Comparison of ENCODE assay signal across 20 cellular contexts in genomic region chr16:53741546-53741945, GRCh38. TPM values are rescaled to one million over a fixed set of nuclear protein-coding genes. Genes with fewer than 3 reads are reported as not detected.
DNase-seq lines count a peak whose midpoint lies in the region; ATAC-seq, FAIRE-seq and TF ChIP-seq lines count a peak whose summit lies in the region.
"Had no signal": no experiment of that assay in that cellular context is flagged by ENCODE, and none has a peak within 500 bp of the region (broad histone marks: within the 10 kb centered on the region; RNA-seq: fewer than 3 reads in every experiment).

No MANE protein-coding gene starts in this region.

- no peak for TF ChIP-seq RAD21 in HepG2 (CRISPR knock-in tag; IDR thresholded peaks at IDR 0.05)

- peaks cover 22% of the 10 kb centered on the region for H3K79me2 ChIP-seq in HepG2 (ENCODE audit: insufficient read depth, low read length)
- peaks cover 20% of the 10 kb centered on the region for H3K79me2 ChIP-seq in PC-3 (ENCODE audit: low read length)
- H3K79me2 ChIP-seq in neural progenitor cell (ENCODE audit: low read depth) = peaks cover 58% of the 10 kb centered on the region

- no peak overlapping the region for H3K9ac ChIP-seq in HepG2 (ENCODE audit: insufficient read depth, low read depth, low read length)
- H3K9ac ChIP-seq in PC-3 (ENCODE audit: low read length) = no peak overlapping the region
- H3K9ac ChIP-seq in neural progenitor cell = no peak overlapping the region
- H3K9ac ChIP-seq: GM23248 had no signal

- no peaks in the 10 kb centered on the region for H3K36me3 Mint-ChIP-seq in neural progenitor cell
- H3K36me3 Mint-ChIP-seq in mesothelial cell of epicardium = no peaks in the 10 kb centered on the region
- H3K36me3 Mint-ChIP-seq: CD4-positive, alpha-beta memory T cell had no signal

- H3F3A ChIP-seq in PC-3 (ENCODE audit: low read length, unreplicated experiment) (no peaks in the 10 kb centered on the region), neural progenitor cell (ENCODE audit: low read depth) (no peaks in the 10 kb centered on the region)

- H3K9me3 ChIP-seq in HepG2 (ENCODE audit: low read length) (no peaks in the 10 kb centered on the region), right lobe of liver (no peaks in the 10 kb centered on the region), PC-3 (ENCODE audit: low read length) (no peaks in the 10 kb centered on the region), neural progenitor cell (ENCODE audit: low read depth) (no peaks in the 10 kb centered on the region)
- H3K9me3 ChIP-seq: BE2C had no signal

- H3K27ac Mint-ChIP-seq in neural progenitor cell = peak overlapping the region; percentile 29
- no peak overlapping the region for H3K27ac Mint-ChIP-seq in mesothelial cell of epicardium

- DNase-seq in HepG2 (ENCODE audit: low spot score) (no peak), right lobe of liver (no peak), PC-3 (peak; percentile 3), bronchial epithelial cell (ENCODE audit: low read depth) (peak; percentile 84), neural progenitor cell (ENCODE audit: low spot score) (no peak), midbrain (lab: John Stamatoyannopoulos, UW) (no peak), mesothelial cell of epicardium (ENCODE audit: low spot score in 2 of 2, unreplicated experiment in 2 of 2) (no peak)
- DNase-seq: BE2C; CD4-positive, alpha-beta memory T cell; COR-L47; DND-41; GDM1; GM23248; H7 had no signal

- H3K4me1 ChIP-seq in HepG2 (ENCODE audit: insufficient read depth, low read length) = peaks cover 48% of the 10 kb centered on the region
- peaks cover 0 to 7% (median 0%) of the 10 kb centered on the region in 4 donors for H3K4me1 ChIP-seq in right lobe of liver
- peaks cover 26% of the 10 kb centered on the region for H3K4me1 ChIP-seq in PC-3 (ENCODE audit: insufficient read depth, low read length)
- H3K4me1 ChIP-seq in neural progenitor cell = peaks cover 12% of the 10 kb centered on the region
- H3K4me1 ChIP-seq: BE2C had no signal

- H3K9me3 Mint-ChIP-seq in neural progenitor cell (no peaks in the 10 kb centered on the region), mesothelial cell of epicardium (no peaks in the 10 kb centered on the region)
- H3K9me3 Mint-ChIP-seq: CD4-positive, alpha-beta memory T cell had no signal

- TF ChIP-seq EP300 in HepG2 (IDR thresholded peaks at IDR 0.05; ENCODE audit: low read depth in 2 of 2, low read length in 2 of 2) = no peak
- no peak for TF ChIP-seq EP300 in HepG2 (CRISPR knock-in tag; IDR thresholded peaks at IDR 0.05; ENCODE audit: borderline replicate concordance)

- no peaks in the 10 kb centered on the region for H3K27me3 Mint-ChIP-seq in neural progenitor cell (ENCODE audit: insufficient read depth, low read depth)
- no peaks in the 10 kb centered on the region for H3K27me3 Mint-ChIP-seq in mesothelial cell of epicardium (ENCODE audit: low read depth)
- H3K27me3 Mint-ChIP-seq: CD4-positive, alpha-beta memory T cell had no signal

- WGBS in HepG2 (ENCODE audit: low lambda C conversion rate) = 84% methylated on average over 2 of the region's 2 CpGs
- WGBS in right lobe of liver (ENCODE audit: insufficient coverage, low coverage, low lambda C conversion rate, missing lambda C conversion rate) = 100% methylated on average over 2 of the region's 2 CpGs

- POLR2A ChIA-PET in HepG2 (lab: Yijun Ruan, JAX) = no interaction called here
- POLR2A ChIA-PET in PC-3 (lab: Charles Lee; ENCODE audit: unreplicated experiment) = no interaction called here

- in situ Hi-C loops in HepG2 (cut with HindIII; ENCODE audit: extremely low pct_ligation_motif_present, low pct_unique_long_range_greater_than_20kb) = no loop called here

- peak overlapping the region; percentile 2 for H3K27ac ChIP-seq in HepG2 (ENCODE audit: extremely low read length, insufficient read depth, low read length)
- H3K27ac ChIP-seq in right lobe of liver = no peak overlapping the region
- H3K27ac ChIP-seq in PC-3 (ENCODE audit: low read length) = no peak overlapping the region
- no peak overlapping the region for H3K27ac ChIP-seq in neural progenitor cell
- H3K27ac ChIP-seq: C4-2B, GM23248 had no signal

- intact Hi-C loops in HepG2 (cut with micrococcal nuclease; ENCODE audit: unreplicated experiment) = no loop called here
- intact Hi-C loops in right lobe of liver (cut with DNase I) = no loop called here
- intact Hi-C loops in PC-3 (cut with micrococcal nuclease) = loop anchor here (10.0 kb wide), 1 partner anchor 187 kb away; no protein-coding TSS in a partner anchor

- H2AFZ ChIP-seq in HepG2 (ENCODE audit: low read length) (no peak overlapping the region), PC-3 (ENCODE audit: low read length) (no peak overlapping the region), neural progenitor cell (replicated peaks) (no peak overlapping the region)
- H2AFZ ChIP-seq: GM23248 had no signal

- H3K4me1 Mint-ChIP-seq in neural progenitor cell = peaks cover 43% of the 10 kb centered on the region
- peaks cover 33% of the 10 kb centered on the region for H3K4me1 Mint-ChIP-seq in mesothelial cell of epicardium

- no TSS peak for BruUV-seq in HepG2 (replicated peaks; lab: Mats Ljungman, UMichigan)
- no TSS peak for BruUV-seq in PC-3 (replicated peaks; lab: Mats Ljungman, UMichigan)

- no peaks in the 10 kb centered on the region for H3K9me2 ChIP-seq in PC-3 (replicated peaks; ENCODE audit: low read length)

- H3K4me3 Mint-ChIP-seq in neural progenitor cell (no peak overlapping the region), mesothelial cell of epicardium (no peak overlapping the region)
- H3K4me3 Mint-ChIP-seq: CD4-positive, alpha-beta memory T cell had no signal

- CTCF ChIA-PET in HepG2 (lab: Yijun Ruan, JAX; ENCODE audit: low intra/inter-chr PET ratio, low total read pairs) (no interaction called here), PC-3 (lab: Charles Lee) (no interaction called here)

- FAIRE-seq in HepG2 (lab: Jason Lieb, UNC) (no peak), bronchial epithelial cell (lab: Jason Lieb, UNC) (no peak)
- FAIRE-seq: A204.1, D721Med, GM12892, HTR-8/SVneo had no signal

- H4K20me1 ChIP-seq in HepG2 (ENCODE audit: insufficient read depth, low read length) (no peaks in the 10 kb centered on the region), PC-3 (ENCODE audit: low read length) (no peaks in the 10 kb centered on the region), neural progenitor cell (ENCODE audit: low read depth) (peaks cover 1% of the 10 kb centered on the region)

- no peak for TF ChIP-seq POLR2A in HepG2 (IDR thresholded peaks at IDR 0.05; ENCODE audit: insufficient read depth in 1 of 2, low read depth in 2 of 2, low read length in 2 of 2)
- no peak for TF ChIP-seq POLR2A in right lobe of liver (IDR thresholded peaks at IDR 0.05)

- no peaks in the 10 kb centered on the region for H3K36me3 ChIP-seq in HepG2 (replicated peaks in 1 of 2; ENCODE audit: control insufficient read depth in 1 of 2, insufficient read depth in 2 of 2, low read length in 2 of 2)
- H3K36me3 ChIP-seq in right lobe of liver = no peaks in the 10 kb centered on the region
- H3K36me3 ChIP-seq in PC-3 (ENCODE audit: low read depth, low read length) = no peaks in the 10 kb centered on the region
- no peaks in the 10 kb centered on the region for H3K36me3 ChIP-seq in bronchial epithelial cell (ENCODE audit: control insufficient read depth, insufficient read depth, low read length)
- H3K36me3 ChIP-seq in neural progenitor cell = no peaks in the 10 kb centered on the region
- H3K36me3 ChIP-seq: BE2C had no signal

- TF ChIP-seq CTCF in HepG2 (CRISPR knock-in tag; IDR thresholded peaks at IDR 0.05) (no peak), right lobe of liver (IDR thresholded peaks at IDR 0.05) (no peak), PC-3 (conservative IDR thresholded peaks at IDR 0.05; ENCODE audit: low read depth, low read length) (no peak), bronchial epithelial cell (IDR thresholded peaks at IDR 0.05; ENCODE audit: insufficient read depth, low read length, severe bottlenecking) (no peak), neural progenitor cell (IDR thresholded peaks at IDR 0.05) (no peak), mesothelial cell of epicardium (IDR thresholded peaks at IDR 0.05; ENCODE audit: unreplicated experiment) (no peak)

- H3K27me3 ChIP-seq in HepG2 (ENCODE audit: control insufficient read depth in 1 of 2, insufficient read depth in 2 of 2, low read length in 2 of 2) (no peaks in the 10 kb centered on the region), right lobe of liver (no peaks in the 10 kb centered on the region), PC-3 (ENCODE audit: low read length) (no peaks in the 10 kb centered on the region), bronchial epithelial cell (ENCODE audit: control insufficient read depth, insufficient read depth, low read length) (no peaks in the 10 kb centered on the region), neural progenitor cell (no peaks in the 10 kb centered on the region)
- H3K27me3 ChIP-seq: BE2C had no signal

- ATAC-seq in HepG2 (no peak), right lobe of liver (no peak), PC-3 (no peak), HG03571 (IDR thresholded peaks at IDR 0.05; ENCODE audit: unreplicated experiment) (no peak)

- H3K4me2 ChIP-seq in HepG2 (ENCODE audit: low read depth, low read length) (no peak overlapping the region), PC-3 (ENCODE audit: low read length) (no peak overlapping the region), neural progenitor cell (no peak overlapping the region)

- H3K4me3 ChIP-seq in HepG2 (replicated peaks in 1 of 3; ENCODE audit: insufficient read depth in 1 of 3, low read depth in 2 of 3, low read length in 3 of 3) (no peak overlapping the region), right lobe of liver (no peak overlapping the region), PC-3 (ENCODE audit: low read length) (no peak overlapping the region), bronchial epithelial cell (ENCODE audit: low read depth, low read length) (no peak overlapping the region), neural progenitor cell (no peak overlapping the region)
- H3K4me3 ChIP-seq: GM23248 had no signal

RNA-seq across cellular contexts. Expression of gene FTO, which starts 37.6 kb away (rescaled TPM):
- total RNA-seq in HepG2 (2016; rRNA removed; fragmentation: Illumina TruSeq; extraction: Trizol) (55.8 and 92.5 TPM in 2 replicates), right lobe of liver (10 to 100 TPM; 28.9 to 51.6 (median 33.6) TPM), PC-3 (2014; rRNA removed) (27.0 and 32.7 TPM in 2 replicates), bronchial epithelial cell (41.6 and 44.7 TPM in 2 replicates), neural progenitor cell (ENCODE audit: low replicate concordance) (110 TPM in 2 replicates), mesothelial cell of epicardium (94.0 to 103 TPM (median 97.6 TPM) in 3 replicates)
- total RNA-seq in HepG2 (2016; cell fraction: cytosol; rRNA removed; fragmentation: Illumina TruSeq; extraction: Trizol; ENCODE audit: low read depth) = 21.6 and 23.7 TPM in 2 replicates
- total RNA-seq in HepG2 (2016; cell fraction: insoluble cytoplasmic fraction; rRNA removed; fragmentation: Illumina TruSeq; extraction: Trizol) = 55.1 and 90.5 TPM in 2 replicates
- 18.2 and 20.9 TPM in 2 replicates for total RNA-seq in HepG2 (2016; cell fraction: membrane; rRNA removed; fragmentation: Illumina TruSeq; extraction: Trizol)
- 58.8 and 60.1 TPM in 2 replicates for total RNA-seq in HepG2 (2016; cell fraction: nucleus; rRNA removed; fragmentation: Illumina TruSeq; extraction: Trizol)
- 41.6 and 43.3 TPM in 2 replicates for polyA plus RNA-seq in HepG2 (2011; rRNA removed)
- polyA plus RNA-seq in HepG2 (2011; cell fraction: cytosol; rRNA removed) = 32.2 and 47.4 TPM in 2 replicates
- polyA plus RNA-seq in HepG2 (2011; cell fraction: nucleus; rRNA removed) = 14.4 and 21.0 TPM in 2 replicates
- polyA plus RNA-seq in HepG2 (2012) = 31.8 and 35.5 TPM in 2 replicates
- polyA plus RNA-seq in HepG2 (2016; cell fraction: cytosol; fragmentation: Illumina TruSeq; extraction: Trizol; ENCODE audit: low read depth) = 1.6 and 2.2 TPM in 2 replicates
- polyA plus RNA-seq in HepG2 (2016; cell fraction: insoluble cytoplasmic fraction; fragmentation: Illumina TruSeq; extraction: Trizol; ENCODE audit: low read depth) = 69.2 and 71.7 TPM in 2 replicates
- 7.3 and 8.2 TPM in 2 replicates for polyA plus RNA-seq in HepG2 (2016; cell fraction: membrane; fragmentation: Illumina TruSeq; extraction: Trizol; ENCODE audit: low read depth)
- polyA plus RNA-seq in HepG2 (2016; cell fraction: nucleus; fragmentation: Illumina TruSeq; extraction: Trizol; ENCODE audit: insufficient read depth, low read depth) = 21.7 and 28.9 TPM in 2 replicates
- polyA minus RNA-seq in HepG2 (2011; rRNA and poly(A)+ RNA removed; ENCODE audit: low replicate concordance) = 60.0 and 72.3 TPM in 2 replicates
- 50.0 and 63.4 TPM in 2 replicates for polyA minus RNA-seq in HepG2 (2011; cell fraction: cytosol; rRNA and poly(A)+ RNA removed)
- polyA minus RNA-seq in HepG2 (2011; cell fraction: nucleus; rRNA and poly(A)+ RNA removed) = 78.3 and 106 TPM in 2 replicates

RNA-seq across cellular contexts. Expression of gene RPGRIP1L, which starts 37.9 kb away (rescaled TPM):
- total RNA-seq in HepG2 (2016; rRNA removed; fragmentation: Illumina TruSeq; extraction: Trizol) (13.5 and 17.8 TPM in 2 replicates), right lobe of liver (1 to 10 TPM in 4 of 6 experiments, under 1 TPM in 2; 0.86 to 2.0 (median 1.3) TPM), PC-3 (2014; rRNA removed) (3.8 and 4.6 TPM in 2 replicates), bronchial epithelial cell (2.9 and 3.8 TPM in 2 replicates), neural progenitor cell (ENCODE audit: low replicate concordance) (18.6 and 23.2 TPM in 2 replicates), mesothelial cell of epicardium (19.8 to 22.0 TPM (median 20.6 TPM) in 3 replicates)
- total RNA-seq in HepG2 (2016; cell fraction: cytosol; rRNA removed; fragmentation: Illumina TruSeq; extraction: Trizol; ENCODE audit: low read depth) = 2.3 and 2.7 TPM in 2 replicates
- 12.7 and 17.3 TPM in 2 replicates for total RNA-seq in HepG2 (2016; cell fraction: insoluble cytoplasmic fraction; rRNA removed; fragmentation: Illumina TruSeq; extraction: Trizol)
- 5.5 and 5.7 TPM in 2 replicates for total RNA-seq in HepG2 (2016; cell fraction: membrane; rRNA removed; fragmentation: Illumina TruSeq; extraction: Trizol)
- 22.9 and 23.1 TPM in 2 replicates for total RNA-seq in HepG2 (2016; cell fraction: nucleus; rRNA removed; fragmentation: Illumina TruSeq; extraction: Trizol)
- polyA plus RNA-seq in HepG2 (2011; rRNA removed) = 3.6 and 5.0 TPM in 2 replicates
- polyA plus RNA-seq in HepG2 (2011; cell fraction: cytosol; rRNA removed) = 2.2 and 2.8 TPM in 2 replicates
- polyA plus RNA-seq in HepG2 (2011; cell fraction: nucleus; rRNA removed) = 3.6 and 3.9 TPM in 2 replicates
- 3.2 and 5.4 TPM in 2 replicates for polyA plus RNA-seq in HepG2 (2012)
- polyA plus RNA-seq in HepG2 (2016; cell fraction: cytosol; fragmentation: Illumina TruSeq; extraction: Trizol; ENCODE audit: low read depth) = 2.4 and 2.9 TPM in 2 replicates
- polyA plus RNA-seq in HepG2 (2016; cell fraction: insoluble cytoplasmic fraction; fragmentation: Illumina TruSeq; extraction: Trizol; ENCODE audit: low read depth) = 8.3 and 10.1 TPM in 2 replicates
- 3.0 and 3.7 TPM in 2 replicates for polyA plus RNA-seq in HepG2 (2016; cell fraction: membrane; fragmentation: Illumina TruSeq; extraction: Trizol; ENCODE audit: low read depth)
- polyA plus RNA-seq in HepG2 (2016; cell fraction: nucleus; fragmentation: Illumina TruSeq; extraction: Trizol; ENCODE audit: insufficient read depth, low read depth) = 9.8 and 12.2 TPM in 2 replicates
- polyA minus RNA-seq in HepG2 (2011; rRNA and poly(A)+ RNA removed; ENCODE audit: low replicate concordance) = 4.3 and 8.3 TPM in 2 replicates
- polyA minus RNA-seq in HepG2 (2011; cell fraction: cytosol; rRNA and poly(A)+ RNA removed) = 4.2 and 4.7 TPM in 2 replicates
- 27.4 and 28.8 TPM in 2 replicates for polyA minus RNA-seq in HepG2 (2011; cell fraction: nucleus; rRNA and poly(A)+ RNA removed)

Comparison
In these comparisons a context has a peak if more than half of its experiments do, and no peak if none do; other contexts are left out.
1. DNase-seq: peak in PC-3 (single experiment) and bronchial epithelial cell (single experiment); none in HepG2 (single experiment), right lobe of liver (0 of 3), neural progenitor cell (single experiment), midbrain (single experiment) and mesothelial cell of epicardium (0 of 2).